ENCODE assay signal across 9 cellular contexts in the genomic region with DNA sequence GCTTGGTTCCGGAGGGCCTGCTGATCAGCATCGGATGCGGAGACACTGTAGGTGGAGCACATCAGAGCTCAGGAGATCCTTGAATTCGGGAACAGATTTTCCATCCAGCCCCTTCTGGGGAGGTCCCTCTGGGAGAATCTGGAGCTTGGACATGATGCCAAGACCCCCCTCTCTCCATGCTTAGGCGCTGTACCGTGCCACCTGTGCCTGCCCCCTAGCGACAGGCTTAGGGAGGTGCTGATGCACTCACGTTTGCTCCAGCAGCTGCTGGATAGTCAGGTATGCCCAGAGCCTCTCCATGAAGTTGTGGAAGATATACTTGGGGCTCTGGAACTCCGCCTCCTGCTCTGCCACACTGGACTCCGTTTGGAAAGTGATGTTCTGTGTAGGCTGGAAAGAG. TPM values are rescaled to one million over a fixed set of nuclear protein-coding genes. Genes with fewer than 3 reads are reported as not detected.
DNase-seq lines count a peak whose midpoint lies in the region; ATAC-seq and TF ChIP-seq lines count a peak whose summit lies in the region.
"Had no signal": no experiment of that assay in that cellular context is flagged by ENCODE, and none has a peak within 500 bp of the region (broad histone marks: within the 10 kb centered on the region; RNA-seq: fewer than 3 reads in every experiment).

No MANE protein-coding gene starts in this region.

- no peaks in the 10 kb centered on the region for H3F3A ChIP-seq in SU-DHL-6 (ENCODE audit: insufficient read depth)

- H3K36me3 ChIP-seq in SU-DHL-6 (ENCODE audit: low read length) (no peaks in the 10 kb centered on the region), transverse colon (no peaks in the 10 kb centered on the region)

- ATAC-seq in GM21381 (IDR thresholded peaks at IDR 0.05; ENCODE audit: unreplicated experiment) (no peak), GM18907 (IDR thresholded peaks at IDR 0.05; ENCODE audit: unreplicated experiment) (no peak)

- H3K4me3 Mint-ChIP-seq in glutamatergic neuron (ENCODE audit: unreplicated experiment) (no peak overlapping the region), immature natural killer cell (no peak overlapping the region)

- in situ Hi-C loops in transverse colon (cut with MboI; ENCODE audit: low pct_ligation_motif_present in 1 of 4, low pct_unique_long_range_greater_than_20kb in 1 of 4, low sequenced_read_pairs in 3 of 4): no loop called here

- H3K4me3 ChIP-seq in SU-DHL-6 (ENCODE audit: insufficient read depth, low read length, poor library complexity, severe bottlenecking): no peak overlapping the region
- H3K4me3 ChIP-seq in transverse colon: no peak overlapping the region

- H3K79me2 ChIP-seq in SU-DHL-6 (ENCODE audit: insufficient read depth, low read length): no peaks in the 10 kb centered on the region

- no peaks in the 10 kb centered on the region for H3K9me2 ChIP-seq in SU-DHL-6 (replicated peaks; ENCODE audit: insufficient read depth, low read length)

- H3K27me3 ChIP-seq in SU-DHL-6 (ENCODE audit: low read length) (no peaks in the 10 kb centered on the region), transverse colon (no peaks in the 10 kb centered on the region)

- no peaks in the 10 kb centered on the region for H3K4me1 ChIP-seq in transverse colon

- H3K27ac Mint-ChIP-seq in glutamatergic neuron (ENCODE audit: unreplicated experiment): no peak overlapping the region
- no peak overlapping the region for H3K27ac Mint-ChIP-seq in immature natural killer cell

- no peak for TF ChIP-seq EP300 in transverse colon (IDR thresholded peaks at IDR 0.05; ENCODE audit: low read depth)

- H3K27me3 Mint-ChIP-seq in glutamatergic neuron (ENCODE audit: unreplicated experiment) (no peaks in the 10 kb centered on the region), immature natural killer cell (ENCODE audit: low read depth in 3 of 3) (peaks cover 0 to 2% (median 2%) of the 10 kb centered on the region in 3 donors)

- TF ChIP-seq POLR2A in transverse colon (IDR thresholded peaks at IDR 0.05): no peak

- no peak overlapping the region for H2AFZ ChIP-seq in SU-DHL-6 (ENCODE audit: low read depth, low read length, severe bottlenecking)

- WGBS in transverse colon (ENCODE audit: low coverage in 1 of 2), 2 donors: 46% methylated on average over 10 of the region's 10 CpGs; no CpG with 5 or more reads in 1 of the 2 donors

- peak; percentile 48 for DNase-seq in AG08396 (ENCODE audit: low spot score)
- DNase-seq in glutamatergic neuron: peak; percentile 48
- DNase-seq in transverse colon: no peak
- DNase-seq in immature natural killer cell: no peak

- H3K9ac ChIP-seq in SU-DHL-6 (ENCODE audit: low read length): no peak overlapping the region

- H3K4me1 Mint-ChIP-seq in glutamatergic neuron (ENCODE audit: low read depth, unreplicated experiment) (peaks cover 9% of the 10 kb centered on the region), immature natural killer cell (no peaks in the 10 kb centered on the region)

- TF ChIP-seq CTCF in GM12872 (IDR thresholded peaks at IDR 0.05; ENCODE audit: insufficient read depth, low read depth, low read length): peak; percentile 89
- peak; percentile 92 for TF ChIP-seq CTCF in SU-DHL-6 (IDR thresholded peaks at IDR 0.05; ENCODE audit: insufficient read depth, low read length, poor library complexity, severe bottlenecking)
- TF ChIP-seq CTCF in glutamatergic neuron (IDR thresholded peaks at IDR 0.05; ENCODE audit: partially characterized antibody, unreplicated experiment): peak; percentile 79
- peak in 4 of 5 experiments; percentile 29 to 39 (median 34) for TF ChIP-seq CTCF in transverse colon (IDR thresholded peaks at IDR 0.05)

- no peaks in the 10 kb centered on the region for H3K36me3 Mint-ChIP-seq in glutamatergic neuron (ENCODE audit: unreplicated experiment)
- H3K36me3 Mint-ChIP-seq in immature natural killer cell: peaks cover 0 to 4% (median 0%) of the 10 kb centered on the region in 3 donors

- no peak overlapping the region for H3K27ac ChIP-seq in SU-DHL-6 (ENCODE audit: low read depth, low read length)
- H3K27ac ChIP-seq in transverse colon: no peak overlapping the region

- no peaks in the 10 kb centered on the region for H4K20me1 ChIP-seq in SU-DHL-6 (ENCODE audit: low read depth, low read length)

- H3K9me3 ChIP-seq in SU-DHL-6 (ENCODE audit: insufficient read depth, low read length) (no peaks in the 10 kb centered on the region), transverse colon (no peaks in the 10 kb centered on the region)

- H3K4me2 ChIP-seq in SU-DHL-6 (ENCODE audit: low read depth, low read length, poor library complexity, severe bottlenecking): no peak overlapping the region

- intact Hi-C loops in transverse colon (cut with DNase I; ENCODE audit: low total_unique reads): no loop called here

- peaks cover 6% of the 10 kb centered on the region for H3K9me3 Mint-ChIP-seq in glutamatergic neuron (ENCODE audit: unreplicated experiment)
- H3K9me3 Mint-ChIP-seq in immature natural killer cell: no peaks in the 10 kb centered on the region

RNA-seq across cellular contexts. Expression of gene ITIH4, which starts 9.7 kb away (rescaled TPM):
- total RNA-seq in glutamatergic neuron (ENCODE audit: unreplicated experiment) (8.0 TPM), transverse colon (1 to 10 TPM in 3 of 4 donors, under 1 TPM in 1; 0.60 to 9.5 (median 4.9) TPM)
- under 1 TPM in 1 of 3 donors, not detected in 2; 0.71 TPM for polyA plus RNA-seq in immature natural killer cell
- total RNA-seq: HT1080 had no signal

RNA-seq across cellular contexts. Expression of gene MUSTN1, which starts 14.1 kb away (rescaled TPM):
- total RNA-seq in glutamatergic neuron (ENCODE audit: unreplicated experiment): 3.5 TPM
- total RNA-seq in transverse colon: 10 to 100 TPM in 2 of 4 donors, 1 to 10 TPM in 2; 3.0 to 26.5 (median 11.8) TPM
- polyA plus RNA-seq in immature natural killer cell: not detected
- total RNA-seq: HT1080 had no signal

RNA-seq across cellular contexts. Expression of gene ITIH3, which starts 26.1 kb away (rescaled TPM):
- total RNA-seq in glutamatergic neuron (ENCODE audit: unreplicated experiment) (not detected), transverse colon (1 to 10 TPM in 1 of 4 donors, under 1 TPM in 1, not detected in 2; 0.27 to 1.6 TPM)
- not detected for polyA plus RNA-seq in immature natural killer cell

RNA-seq across cellular contexts. Expression of gene ITIH1, which starts 43.3 kb away (rescaled TPM):
- total RNA-seq in glutamatergic neuron (ENCODE audit: unreplicated experiment) (not detected), transverse colon (not detected)
- polyA plus RNA-seq in immature natural killer cell: not detected
- total RNA-seq: HT1080 had no signal

RNA-seq across cellular contexts. Expression of gene NEK4, which starts 50.0 kb away (rescaled TPM):
- 28.5 TPM for total RNA-seq in glutamatergic neuron (ENCODE audit: unreplicated experiment)
- total RNA-seq in transverse colon: 10 to 100 TPM; 14.6 to 35.0 (median 22.1) TPM
- polyA plus RNA-seq in immature natural killer cell: 10 to 100 TPM in 1 of 3 donors, 1 to 10 TPM in 1, under 1 TPM in 1; 0.77 to 10.1 (median 5.1) TPM

Comparison
In these comparisons a context has a peak if more than half of its experiments do, and no peak if none do; other contexts are left out.
1. DNase-seq: peak in AG08396 (single experiment) and glutamatergic neuron (single experiment); none in transverse colon (single experiment) and immature natural killer cell (0 of 3).
2. CTCF ChIP-seq: peak in every context shown above with its lines; median percentile 92 in SU-DHL-6; 89 in GM12872; 79 in glutamatergic neuron; 34 in transverse colon.